In genomic region chr17:80866050-80866793, GRCh38 we compare ENCODE assay signal across 8 cellular contexts.
DNase-seq lines count a peak whose midpoint lies in the region; ATAC-seq and TF ChIP-seq lines count a peak whose summit lies in the region.

No MANE protein-coding gene starts in this region.

- CTCF ChIA-PET in CD8-positive, alpha-beta T cell (lab: Charles Lee): interaction anchor here (1.1 to 2.3 kb wide), 2 partner anchors 10 to 115 kb away, joined by 3 to 5 read pairs; no protein-coding TSS in a partner anchor

- H3K27me3 Mint-ChIP-seq in CD8-positive, alpha-beta T cell (ENCODE audit: low read depth): no peaks in the 10 kb centered on the region
- no peaks in the 10 kb centered on the region for H3K27me3 Mint-ChIP-seq in activated T-cell treated with anti-CD3 and anti-CD28 coated beads, Interleukin-2, amount 50 U/mL, for 24 hours
- no peaks in the 10 kb centered on the region for H3K27me3 Mint-ChIP-seq in neural crest cell (ENCODE audit: low read depth)

- H3K36me3 Mint-ChIP-seq in CD8-positive, alpha-beta T cell: peaks cover 16% of the 10 kb centered on the region
- peaks cover 45% of the 10 kb centered on the region for H3K36me3 Mint-ChIP-seq in activated T-cell treated with anti-CD3 and anti-CD28 coated beads, Interleukin-2, amount 50 U/mL, for 24 hours (ENCODE audit: low read depth)
- peaks cover 13% of the 10 kb centered on the region for H3K36me3 Mint-ChIP-seq in neural crest cell (ENCODE audit: low read depth)

- peaks cover 48% of the 10 kb centered on the region for H3K4me1 Mint-ChIP-seq in CD8-positive, alpha-beta T cell (ENCODE audit: low read depth)
- H3K4me1 Mint-ChIP-seq in activated T-cell treated with anti-CD3 and anti-CD28 coated beads, Interleukin-2, amount 50 U/mL, for 24 hours (ENCODE audit: low read depth): peaks cover 85% of the 10 kb centered on the region
- peaks cover 9% of the 10 kb centered on the region for H3K4me1 Mint-ChIP-seq in neural crest cell

- peak overlapping the region; percentile 73 for H3K27ac Mint-ChIP-seq in CD8-positive, alpha-beta T cell
- peak overlapping the region; percentile 80 for H3K27ac Mint-ChIP-seq in activated T-cell treated with anti-CD3 and anti-CD28 coated beads, Interleukin-2, amount 50 U/mL, for 24 hours
- H3K27ac Mint-ChIP-seq in neural crest cell (ENCODE audit: unreplicated experiment): no peak overlapping the region

- no peaks in the 10 kb centered on the region for H3K9me3 Mint-ChIP-seq in CD8-positive, alpha-beta T cell
- H3K9me3 Mint-ChIP-seq in activated T-cell treated with anti-CD3 and anti-CD28 coated beads, Interleukin-2, amount 50 U/mL, for 24 hours: no peaks in the 10 kb centered on the region
- H3K9me3 Mint-ChIP-seq in neural crest cell: no peaks in the 10 kb centered on the region

- peak; percentile 65 for ATAC-seq in CD8-positive, alpha-beta T cell
- ATAC-seq in thoracic aorta (ENCODE audit: insufficient number of reproducible peaks, low FRiP score, low read depth): no peak
- ATAC-seq in HG02798 (IDR thresholded peaks at IDR 0.05; ENCODE audit: poor library complexity, unreplicated experiment): no peak

- peak; percentile 72 for TF ChIP-seq CTCF in CD8-positive, alpha-beta T cell (IDR thresholded peaks at IDR 0.05)
- TF ChIP-seq CTCF in neural crest cell (conservative IDR thresholded peaks at IDR 0.05) (peak; percentile 77), thoracic aorta (IDR thresholded peaks at IDR 0.05) (peak; percentile 68)

- DNase-seq in CD8-positive, alpha-beta T cell: peak; percentile 34 to 73 (median 51)
- DNase-seq in HuH-7 (ENCODE audit: low spot score) (peak; percentile 93), OCI-M1 (lab: John Stamatoyannopoulos, UW) (peak; percentile 38), fibroblast of gingiva (ENCODE audit: low read depth) (peak; percentile 34), neural crest cell (ENCODE audit: low read depth, low spot score) (peak; percentile 83), thoracic aorta (ENCODE audit: low spot score) (no peak)
- DNase-seq in activated T-cell treated with anti-CD3 and anti-CD28 coated beads, Interleukin-2, amount 50 U/mL, for 24 hours: peak; percentile 78

- H3K4me3 ChIP-seq in CD8-positive, alpha-beta T cell (ENCODE audit: low read depth, low read length): no peak overlapping the region
- H3K4me3 ChIP-seq in thoracic aorta: no peak overlapping the region

- no peak overlapping the region for H3K4me3 Mint-ChIP-seq in CD8-positive, alpha-beta T cell
- no peak overlapping the region for H3K4me3 Mint-ChIP-seq in activated T-cell treated with anti-CD3 and anti-CD28 coated beads, Interleukin-2, amount 50 U/mL, for 24 hours
- H3K4me3 Mint-ChIP-seq in neural crest cell: no peak overlapping the region

- peaks cover 27% of the 10 kb centered on the region for H3K4me1 ChIP-seq in CD8-positive, alpha-beta T cell (ENCODE audit: insufficient read depth, low read length)
- no peaks in the 10 kb centered on the region for H3K4me1 ChIP-seq in thoracic aorta (ENCODE audit: control insufficient read depth in 1 of 2, low read depth in 2 of 2)

- intact Hi-C loops in CD8-positive, alpha-beta T cell (cut with DNase I, micrococcal nuclease): loop anchor here (1.0 to 10.0 kb wide), 3 partner anchors 33 to 116 kb away; no protein-coding TSS in a partner anchor

- no peaks in the 10 kb centered on the region for H3K36me3 ChIP-seq in CD8-positive, alpha-beta T cell (ENCODE audit: insufficient read depth, low read length)
- no peaks in the 10 kb centered on the region for H3K36me3 ChIP-seq in thoracic aorta

- H3K27ac ChIP-seq in CD8-positive, alpha-beta T cell (ENCODE audit: low read depth, low read length): no peak overlapping the region
- H3K27ac ChIP-seq in thoracic aorta: no peak overlapping the region

- no peaks in the 10 kb centered on the region for H3K27me3 ChIP-seq in CD8-positive, alpha-beta T cell (ENCODE audit: insufficient read depth, low read length)
- no peaks in the 10 kb centered on the region for H3K27me3 ChIP-seq in thoracic aorta (replicated peaks; ENCODE audit: insufficient read depth)

- POLR2A ChIA-PET in CD8-positive, alpha-beta T cell (lab: Charles Lee): interaction anchor here (1.2 kb wide), 1 partner anchor 33 kb away, joined by 3 read pairs; no protein-coding TSS in a partner anchor

- H3K9me3 ChIP-seq in CD8-positive, alpha-beta T cell (ENCODE audit: low read length): no peaks in the 10 kb centered on the region
- H3K9me3 ChIP-seq in thoracic aorta: no peaks in the 10 kb centered on the region
